ENCODE assay signal across 21 cellular contexts in the genomic region with DNA sequence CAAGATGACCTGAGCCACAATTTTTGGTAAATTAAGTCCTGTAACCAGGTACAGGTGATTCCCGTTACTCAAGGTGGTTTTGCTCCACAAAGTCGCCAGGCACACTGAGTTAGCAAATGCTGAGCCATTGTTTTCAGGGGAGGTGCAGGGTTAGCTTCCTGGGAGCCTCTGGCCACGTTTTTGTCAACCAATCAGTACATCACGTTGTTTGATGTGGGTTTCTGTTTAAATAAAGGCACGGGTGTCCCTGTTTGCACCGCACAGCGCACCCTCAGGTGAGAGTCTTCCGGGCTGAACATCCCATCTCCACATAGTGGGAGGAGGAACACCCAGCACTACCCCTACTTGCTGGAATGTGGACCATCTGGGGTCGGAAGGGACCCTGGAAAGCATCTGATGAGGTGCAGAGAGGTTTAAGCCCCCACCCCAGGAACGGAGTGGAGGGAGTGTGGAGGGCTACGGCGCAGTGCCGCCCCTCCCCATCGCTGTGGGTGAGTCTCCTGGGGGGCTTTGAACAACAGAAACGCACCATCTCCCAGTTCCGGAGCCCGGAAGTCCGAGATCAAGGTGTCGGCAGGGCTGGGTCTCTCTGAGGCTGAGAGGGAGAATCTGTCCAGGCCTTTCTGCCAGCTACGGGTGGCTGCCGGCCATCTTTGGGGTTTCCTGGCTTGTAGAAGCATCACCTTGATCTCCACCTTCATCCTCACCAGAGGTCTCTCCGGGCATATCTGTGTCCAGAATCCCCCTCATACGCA. TPM values are rescaled to one million over a fixed set of nuclear protein-coding genes. Genes with fewer than 3 reads are reported as not detected.
DNase-seq lines count a peak whose midpoint lies in the region; ATAC-seq, FAIRE-seq and TF ChIP-seq lines count a peak whose summit lies in the region.
"Had no signal": no experiment of that assay in that cellular context is flagged by ENCODE, and none has a peak within 500 bp of the region (broad histone marks: within the 10 kb centered on the region; RNA-seq: fewer than 3 reads in every experiment).

No MANE protein-coding gene starts in this region.

- no peaks in the 10 kb centered on the region for H3K79me2 ChIP-seq in K562 (ENCODE audit: control insufficient read depth, insufficient read depth, low read length)

- TF ChIP-seq CTCF in RWPE2 (IDR thresholded peaks at IDR 0.05; ENCODE audit: poor library complexity, severe bottlenecking) (no peak), K562 (IDR thresholded peaks at IDR 0.05 in 2 of 3, conservative IDR thresholded peaks at IDR 0.05 in 1 of 3; ENCODE audit: insufficient read depth in 2 of 3, low read depth in 1 of 3, low read length in 3 of 3) (no peak), esophagus squamous epithelium (IDR thresholded peaks at IDR 0.05) (no peak)

- ATAC-seq in RWPE2 (ENCODE audit: low read depth) (no peak), K562 (no peak), memory B cell (ENCODE audit: low read depth) (no peak), GM21825 (IDR thresholded peaks at IDR 0.05; ENCODE audit: unreplicated experiment) (no peak)

- no peak for TF ChIP-seq POLR2A in K562 (conservative IDR thresholded peaks at IDR 0.05)
- no peak for TF ChIP-seq POLR2A in esophagus squamous epithelium (IDR thresholded peaks at IDR 0.05)

- peak; percentile 65 for FAIRE-seq in K562 (lab: Jason Lieb, UNC)
- FAIRE-seq: HepG2 had no signal

- no peak overlapping the region for H3K4me3 ChIP-seq in CD8-positive, alpha-beta memory T cell (ENCODE audit: low read length)
- H3K4me3 ChIP-seq in RWPE2 (ENCODE audit: severe bottlenecking) (no peak overlapping the region), K562 (no peak overlapping the region), esophagus squamous epithelium (no peak overlapping the region)
- H3K4me3 ChIP-seq: HAP-1, SJSA1 had no signal

- in situ Hi-C loops in K562 (cut with MboI): no loop called here

- CTCF ChIA-PET in CD8-positive, alpha-beta memory T cell (lab: Charles Lee): no interaction called here
- CTCF ChIA-PET in K562 (lab: Yijun Ruan, JAX; ENCODE audit: low intra/inter-chr PET ratio): no interaction called here

- H3K27ac Mint-ChIP-seq in CD8-positive, alpha-beta memory T cell: peak overlapping the region in 5 of 8 donors; percentile 27 to 81 (median 51)
- H3K27ac Mint-ChIP-seq in memory B cell: peak overlapping the region; percentile 35

- peak in 1 of 5 donors; percentile 15 for DNase-seq in CD8-positive, alpha-beta memory T cell
- peak; percentile 30 for DNase-seq in RWPE2 (ENCODE audit: low spot score)
- no peak for DNase-seq in K562 (ENCODE audit: extremely low read depth in 1 of 4, low spot score in 3 of 4)
- DNase-seq in memory B cell (ENCODE audit: low spot score in 2 of 2): no peak
- DNase-seq in esophagus squamous epithelium (lab: John Stamatoyannopoulos, UW): no peak
- DNase-seq in NCI-H1694 (lab: John Stamatoyannopoulos, UW): no peak
- DNase-seq: BE2C; DMS79; NCI-H1092 treated with DMSO at 0.1 percent for 48 hours; NCI-H1436 treated with DMSO at 0.1 percent for 48 hours; NCI-H2029; NCI-H226; NCI-H774; NK-92 treated with Interleukin-12 subunit alpha and Interleukin-12 subunit beta, amount 100 ng/mL, for 24 hours had no signal

- TF ChIP-seq RAD21 in K562 (CRISPR knock-in tag; conservative IDR thresholded peaks at IDR 0.05 in 1 of 2, IDR thresholded peaks at IDR 0.05 in 1 of 2): no peak

- H3K27me3 ChIP-seq in CD8-positive, alpha-beta memory T cell (ENCODE audit: insufficient read depth, low read length, poor library complexity, severe bottlenecking): no peaks in the 10 kb centered on the region
- H3K27me3 ChIP-seq in RWPE2 (ENCODE audit: insufficient read depth, poor library complexity, severe bottlenecking) (no peaks in the 10 kb centered on the region), K562 (ENCODE audit: control insufficient read depth in 2 of 2, insufficient read depth in 2 of 2, low read length in 2 of 2) (peaks cover 76 to 90% of the 10 kb centered on the region in 2 experiments), esophagus squamous epithelium (no peaks in the 10 kb centered on the region)
- H3K27me3 ChIP-seq: BE2C had no signal

- no peak overlapping the region for H3K4me3 Mint-ChIP-seq in CD8-positive, alpha-beta memory T cell
- no peak overlapping the region for H3K4me3 Mint-ChIP-seq in memory B cell

- no peak overlapping the region for H2AFZ ChIP-seq in K562 (ENCODE audit: low read depth, low read length)

- no peaks in the 10 kb centered on the region for H3K9me1 ChIP-seq in K562 (ENCODE audit: control insufficient read depth, insufficient read depth, low read length)

- H3K4me1 ChIP-seq in CD8-positive, alpha-beta memory T cell (ENCODE audit: insufficient read depth, low read length): peaks cover 18% of the 10 kb centered on the region
- H3K4me1 ChIP-seq in RWPE2 (ENCODE audit: insufficient read depth, poor library complexity, severe bottlenecking): no peaks in the 10 kb centered on the region
- peaks cover 0 to 5% of the 10 kb centered on the region in 2 experiments; a peak in 1 of 5 replicates for H3K4me1 ChIP-seq in K562 (replicated peaks in 1 of 2; ENCODE audit: control insufficient read depth in 2 of 2, insufficient read depth in 2 of 2, low read length in 2 of 2)
- peaks cover 19 to 24% (median 24%) of the 10 kb centered on the region in 3 donors for H3K4me1 ChIP-seq in esophagus squamous epithelium
- H3K4me1 ChIP-seq: BE2C, HAP-1, SJSA1 had no signal

- WGBS in K562 (ENCODE audit: insufficient coverage, low coverage, missing lambda C conversion rate): under 1% methylated on average over 23 of the region's 23 CpGs
- 80 to 91% methylated on average over 18 of the region's 23 CpGs for WGBS in esophagus squamous epithelium, 2 donors

- intact Hi-C loops in K562 (cut with micrococcal nuclease) (no loop called here), esophagus squamous epithelium (cut with DNase I) (no loop called here)

- H3K27ac ChIP-seq in CD8-positive, alpha-beta memory T cell (ENCODE audit: low read depth, low read length): no peak overlapping the region
- H3K27ac ChIP-seq in RWPE2 (ENCODE audit: poor library complexity, severe bottlenecking): no peak overlapping the region
- no peak overlapping the region; the same call in 2 of the 3 replicates for H3K27ac ChIP-seq in K562 (ENCODE audit: extremely low read depth, low read depth, low read length)
- no peak overlapping the region for H3K27ac ChIP-seq in esophagus squamous epithelium
- H3K27ac ChIP-seq: HL-60, KMS-11, RWPE1, SJSA1 had no signal

- H3K9me3 ChIP-seq in CD8-positive, alpha-beta memory T cell (ENCODE audit: low read length): no peaks in the 10 kb centered on the region
- no peaks in the 10 kb centered on the region for H3K9me3 ChIP-seq in RWPE2 (ENCODE audit: severe bottlenecking)
- no peaks in the 10 kb centered on the region for H3K9me3 ChIP-seq in K562 (replicated peaks; ENCODE audit: control insufficient read depth, insufficient read depth, low read depth, low read length)
- no peaks in the 10 kb centered on the region for H3K9me3 ChIP-seq in esophagus squamous epithelium
- H3K9me3 ChIP-seq: BE2C, HAP-1, SJSA1 had no signal

- H3K36me3 Mint-ChIP-seq in CD8-positive, alpha-beta memory T cell: peaks cover 0 to 12% (median 4%) of the 10 kb centered on the region in 3 donors
- H3K36me3 Mint-ChIP-seq in memory B cell: peaks cover 6% of the 10 kb centered on the region

- H4K20me1 ChIP-seq in K562 (replicated peaks; ENCODE audit: control insufficient read depth, insufficient read depth, low read length): peaks cover 17% of the 10 kb centered on the region

- no peak overlapping the region for H3K4me2 ChIP-seq in K562 (ENCODE audit: insufficient read depth, low read length)
- H3K4me2 ChIP-seq: KMS-11 had no signal

- no TSS peak for BruUV-seq in K562 (replicated peaks; lab: Mats Ljungman, UMichigan)

- H3K36me3 ChIP-seq in CD8-positive, alpha-beta memory T cell (ENCODE audit: insufficient read depth, low read length): no peaks in the 10 kb centered on the region
- H3K36me3 ChIP-seq in RWPE2 (ENCODE audit: low read depth) (no peaks in the 10 kb centered on the region), K562 (ENCODE audit: control insufficient read depth, insufficient read depth, low read length) (no peaks in the 10 kb centered on the region), esophagus squamous epithelium (peaks cover 0 to 26% (median 0%) of the 10 kb centered on the region in 3 donors)
- H3K36me3 ChIP-seq: BE2C, HAP-1, SJSA1 had no signal

- H3K27me3 Mint-ChIP-seq in CD8-positive, alpha-beta memory T cell: no peaks in the 10 kb centered on the region
- no peaks in the 10 kb centered on the region for H3K27me3 Mint-ChIP-seq in memory B cell

- H3K9me3 Mint-ChIP-seq in CD8-positive, alpha-beta memory T cell: no peaks in the 10 kb centered on the region
- H3K9me3 Mint-ChIP-seq in memory B cell: no peaks in the 10 kb centered on the region

- peaks cover 23 to 48% (median 37%) of the 10 kb centered on the region in 3 donors for H3K4me1 Mint-ChIP-seq in CD8-positive, alpha-beta memory T cell
- H3K4me1 Mint-ChIP-seq in memory B cell: peaks cover 19% of the 10 kb centered on the region

- POLR2A ChIA-PET in CD8-positive, alpha-beta memory T cell (lab: Charles Lee): no interaction called here
- POLR2A ChIA-PET in K562 (lab: Yijun Ruan, JAX): interaction anchor here (0.5 kb wide), 1 partner anchor 41 kb away, joined by 4 read pairs; no protein-coding TSS in a partner anchor

- no peak overlapping the region for H3K9ac ChIP-seq in K562 (ENCODE audit: insufficient read depth in 1 of 2, low read depth in 2 of 2, low read length in 2 of 2)
- H3K9ac ChIP-seq: KMS-11 had no signal

- TF ChIP-seq EP300 in K562 (IDR thresholded peaks at IDR 0.05; ENCODE audit: low read length): no peak

RNA-seq across cellular contexts. Expression of a gene that starts 42.5 kb away (rescaled TPM):
- 10 to 100 TPM; 23.1 to 27.2 TPM for total RNA-seq in CD8-positive, alpha-beta memory T cell
- 31.4 TPM for polyA plus RNA-seq in CD8-positive, alpha-beta memory T cell
- total RNA-seq in K562 (2011; cell fraction: chromatin; rRNA removed; ENCODE audit: low replicate concordance): 7.2 and 11.4 TPM in 2 replicates
- 2.8 and 4.7 TPM in 2 replicates for total RNA-seq in K562 (2011; cell fraction: nucleolus; rRNA removed)
- total RNA-seq in K562 (2011; cell fraction: nucleoplasm; rRNA removed): 4.8 and 6.9 TPM in 2 replicates
- total RNA-seq in K562 (2014; rRNA removed) (3.1 TPM in 2 replicates), K562 (2014; rRNA removed; fragmentation: Illumina TruSeq; extraction: Trizol) (3.3 and 3.9 TPM in 2 replicates), K562 (2015; rRNA removed; fragmentation: Illumina TruSeq; extraction: Trizol) (1.8 and 2.8 TPM in 2 replicates), K562 (2021) (3.6 and 5.0 TPM in 2 replicates), esophagus squamous epithelium (10 to 100 TPM in 3 of 4 donors, 1 to 10 TPM in 1; 8.9 to 35.1 (median 13.6) TPM)
- polyA plus RNA-seq in K562 (2011; rRNA removed) (3.8 and 5.6 TPM in 2 replicates), K562 (2014; fragmentation: Illumina TruSeq; extraction: Trizol) (3.2 and 4.0 TPM in 2 replicates), K562 (2014; fragmentation: Nextera tagmentation; extraction: Ambion mirVana) (1 to 10 TPM in 1 of 2 experiments, under 1 TPM in 1; 0.99 to 1.1 TPM), K562 (2014; rRNA removed) (3.5 and 3.6 TPM in 2 replicates)
- polyA plus RNA-seq in K562 (2011; cell fraction: cytosol; rRNA removed): 1.3 and 1.8 TPM in 2 replicates
- 3.0 and 4.6 TPM in 2 replicates for polyA plus RNA-seq in K562 (2011; cell fraction: nucleus; rRNA removed)
- polyA plus RNA-seq in K562 (2012): 2.3 and 2.7 TPM in 2 replicates
- polyA minus RNA-seq in K562 (2011; rRNA and poly(A)+ RNA removed): 4.2 and 6.0 TPM in 2 replicates
- 2.1 TPM in 1 of 2 replicates, not detected in the other for polyA minus RNA-seq in K562 (2011; cell fraction: cytosol; rRNA and poly(A)+ RNA removed)
- polyA minus RNA-seq in K562 (2011; cell fraction: nucleus; rRNA and poly(A)+ RNA removed): 2.4 and 2.7 TPM in 2 replicates
